ENCODE assay signal across 8 cellular contexts in genomic region chr1:45014403-45015028, GRCh38. TPM values are rescaled to one million over a fixed set of nuclear protein-coding genes. Genes with fewer than 3 reads are reported as not detected.
DNase-seq lines count a peak whose midpoint lies in the region; ATAC-seq and TF ChIP-seq lines count a peak whose summit lies in the region.

No MANE protein-coding gene starts in this region.

- peak; percentile 87 for DNase-seq in DMS 273 (lab: John Stamatoyannopoulos, UW; ENCODE audit: unreplicated experiment)
- peak; percentile 86 to 90 for DNase-seq in Kasumi-1 (lab: John Stamatoyannopoulos, UW)
- peak; percentile 80 to 93 (median 88) for DNase-seq in Peyer's patch
- peak; percentile 82 for DNase-seq in activated T-cell treated with anti-CD3 and anti-CD28 coated beads, Interleukin-2, amount 50 U/mL, for 72 hours
- DNase-seq in fibroblast of peridontal ligament (ENCODE audit: extremely low read depth), result peak; percentile 94
- peak; percentile 82 for DNase-seq in neuronal stem cell (ENCODE audit: low spot score)
- peak; percentile 81 for DNase-seq in stomach

- TF ChIP-seq POLR2A in Peyer's patch (IDR thresholded peaks at IDR 0.05) (no peak), stomach (IDR thresholded peaks at IDR 0.05) (no peak)

- no peaks in the 10 kb centered on the region for H3K27me3 Mint-ChIP-seq in activated T-cell treated with anti-CD3 and anti-CD28 coated beads, Interleukin-2, amount 50 U/mL, for 72 hours (ENCODE audit: low read depth)

- H3K36me3 Mint-ChIP-seq in activated T-cell treated with anti-CD3 and anti-CD28 coated beads, Interleukin-2, amount 50 U/mL, for 72 hours (ENCODE audit: insufficient read depth in 2 of 2), result no peaks in the 10 kb centered on the region

- TF ChIP-seq CTCF in Peyer's patch (IDR thresholded peaks at IDR 0.05), result peak; percentile 78 to 92 (median 90)
- TF ChIP-seq CTCF in stomach (IDR thresholded peaks at IDR 0.05), result peak in 6 of 7 experiments; percentile 37 to 89 (median 88)

- H3K36me3 ChIP-seq in Peyer's patch (peaks cover 0 to 9% (median 0%) of the 10 kb centered on the region in 3 donors), neuronal stem cell (replicated peaks in 1 of 2; ENCODE audit: control insufficient read depth in 2 of 2, insufficient read depth in 2 of 2, low read length in 2 of 2) (peaks cover 3 to 24% of the 10 kb centered on the region in 2 donors), stomach (peaks cover 4 to 26% (median 22%) of the 10 kb centered on the region in 4 donors)

- H3K4me1 Mint-ChIP-seq in activated T-cell treated with anti-CD3 and anti-CD28 coated beads, Interleukin-2, amount 50 U/mL, for 72 hours (ENCODE audit: low read depth), result peaks cover 42% of the 10 kb centered on the region

- H3K9me3 Mint-ChIP-seq in activated T-cell treated with anti-CD3 and anti-CD28 coated beads, Interleukin-2, amount 50 U/mL, for 72 hours, result no peaks in the 10 kb centered on the region

- peak in 1 of 2 donors; percentile 16 for ATAC-seq in activated T-cell treated with anti-CD3 and anti-CD28 coated beads, Interleukin-2, amount 50 U/mL, for 72 hours (replicated peaks in 1 of 2)
- ATAC-seq in GM18870 (IDR thresholded peaks at IDR 0.05; ENCODE audit: unreplicated experiment), result no peak

- H2AFZ ChIP-seq in neuronal stem cell (ENCODE audit: low read length), result no peak overlapping the region

- H2BK120ac ChIP-seq in neuronal stem cell (ENCODE audit: low read depth, low read length), result no peak overlapping the region

- H2BK12ac ChIP-seq in neuronal stem cell (ENCODE audit: low read length), result no peak overlapping the region

- H2BK5ac ChIP-seq in neuronal stem cell (ENCODE audit: low read length), result no peak overlapping the region

- H4K8ac ChIP-seq in neuronal stem cell (ENCODE audit: low read depth, low read length), result no peak overlapping the region

- H3K27ac ChIP-seq in Peyer's patch (no peak overlapping the region), neuronal stem cell (replicated peaks; ENCODE audit: low read length) (no peak overlapping the region), stomach (peak overlapping the region in 1 of 5 donors; percentile 2)

- peaks cover 5 to 35% (median 22%) of the 10 kb centered on the region in 4 donors for H3K4me1 ChIP-seq in Peyer's patch
- peaks cover 12 to 15% of the 10 kb centered on the region in 2 donors for H3K4me1 ChIP-seq in neuronal stem cell (ENCODE audit: control insufficient read depth in 2 of 2, insufficient read depth in 1 of 2, low read depth in 1 of 2, low read length in 2 of 2)
- peaks cover 25 to 49% (median 49%) of the 10 kb centered on the region in 4 donors for H3K4me1 ChIP-seq in stomach

- H3K27me3 ChIP-seq in Peyer's patch, result no peaks in the 10 kb centered on the region
- no peaks in the 10 kb centered on the region for H3K27me3 ChIP-seq in neuronal stem cell (ENCODE audit: control insufficient read depth in 3 of 3, insufficient read depth in 3 of 3, low read depth in 1 of 3, low read length in 3 of 3)
- no peaks in the 10 kb centered on the region for H3K27me3 ChIP-seq in stomach

- H3K9me3 ChIP-seq in Peyer's patch (no peaks in the 10 kb centered on the region), neuronal stem cell (replicated peaks in 1 of 2; ENCODE audit: control insufficient read depth in 2 of 2, insufficient read depth in 1 of 2, low read depth in 1 of 2, low read length in 2 of 2) (no peaks in the 10 kb centered on the region), stomach (no peaks in the 10 kb centered on the region)

- intact Hi-C loops in stomach (cut with DNase I; ENCODE audit: low total_unique reads), result loop anchor here (5.0 to 10.0 kb wide), 2 partner anchors 288 to 480 kb away; partner anchors contain the start of gene TESK2

- H3K79me1 ChIP-seq in neuronal stem cell (ENCODE audit: low read depth, low read length), result peaks cover 2% of the 10 kb centered on the region

- H4K91ac ChIP-seq in neuronal stem cell (ENCODE audit: low read depth, low read length, poor library complexity), result no peak overlapping the region

- H3K9ac ChIP-seq in neuronal stem cell (ENCODE audit: low read depth, low read length, poor library complexity), result peak overlapping the region; percentile 46

- TF ChIP-seq EP300 in stomach (IDR thresholded peaks at IDR 0.05), result no peak

- H3K27ac Mint-ChIP-seq in activated T-cell treated with anti-CD3 and anti-CD28 coated beads, Interleukin-2, amount 50 U/mL, for 72 hours, result peak overlapping the region; percentile 60

- peak overlapping the region; percentile 51 for H3K18ac ChIP-seq in neuronal stem cell (ENCODE audit: low read length)

- H2BK15ac ChIP-seq in neuronal stem cell (ENCODE audit: low read length), result no peak overlapping the region

- WGBS in neuronal stem cell (ENCODE audit: extremely low coverage in 2 of 2, insufficient read length in 2 of 2, insufficient replicate concordance in 1 of 2), 2 donors, result no CpG with 5 or more reads among the region's 6 CpGs
- 36 to 42% (median 38%) methylated on average over 6 of the region's 6 CpGs for WGBS in stomach, 5 donors

- peak overlapping the region; percentile 25 to 79 for H3K4me3 Mint-ChIP-seq in activated T-cell treated with anti-CD3 and anti-CD28 coated beads, Interleukin-2, amount 50 U/mL, for 72 hours

- H3K4ac ChIP-seq in neuronal stem cell (ENCODE audit: low read length), result no peak overlapping the region

- no peak overlapping the region for H3K4me2 ChIP-seq in neuronal stem cell (ENCODE audit: insufficient read depth, low read length, poor library complexity, severe bottlenecking)

- H2AK5ac ChIP-seq in neuronal stem cell (ENCODE audit: low read depth, low read length), result no peak overlapping the region

- peak overlapping the region; percentile 11 for H3K23ac ChIP-seq in neuronal stem cell (ENCODE audit: low read depth, low read length, poor library complexity)

- H3K4me3 ChIP-seq in Peyer's patch (no peak overlapping the region), neuronal stem cell (ENCODE audit: low read length in 2 of 2) (no peak overlapping the region), stomach (no peak overlapping the region)

- no peak overlapping the region for H3K14ac ChIP-seq in neuronal stem cell (ENCODE audit: low read length)

RNA-seq across cellular contexts. Expression of gene UROD, which starts 2.5 kb away (rescaled TPM):
- total RNA-seq in Peyer's patch (10 to 100 TPM; 43.4 to 56.6 (median 51.3) TPM), stomach (100 to 1,000 TPM in 1 of 5 donors, 10 to 100 TPM in 4; 13.4 to 132 (median 41.6) TPM)
- total RNA-seq in activated T-cell treated with anti-CD3 and anti-CD28 coated beads, Interleukin-2, amount 50 U/mL, for 72 hours, result 10 to 100 TPM; 65.6 to 75.6 TPM
- 53.9 TPM for polyA plus RNA-seq in neuronal stem cell (2013, experiment 1 of 2)
- polyA plus RNA-seq in neuronal stem cell (2013, experiment 2 of 2), result 50.6 TPM
- polyA plus RNA-seq in stomach, result 10 to 100 TPM; 67.0 to 78.4 (median 73.3) TPM

RNA-seq across cellular contexts. Expression of gene HECTD3, which starts 3.4 kb away (rescaled TPM):
- 100 to 1,000 TPM; 141 to 270 (median 202) TPM for total RNA-seq in Peyer's patch
- 10 to 100 TPM; 34.1 to 36.2 TPM for total RNA-seq in activated T-cell treated with anti-CD3 and anti-CD28 coated beads, Interleukin-2, amount 50 U/mL, for 72 hours
- 14.3 TPM for polyA plus RNA-seq in neuronal stem cell (2013, experiment 1 of 2)
- 14.3 TPM for polyA plus RNA-seq in neuronal stem cell (2013, experiment 2 of 2)
- 100 to 1,000 TPM in 1 of 5 donors, 10 to 100 TPM in 4; 15.6 to 104 (median 50.0) TPM for total RNA-seq in stomach
- polyA plus RNA-seq in stomach, result 10 to 100 TPM; 23.4 to 31.5 (median 26.1) TPM

RNA-seq across cellular contexts. Expression of gene EIF2B3, which starts 28.1 kb away (rescaled TPM):
- total RNA-seq in Peyer's patch (10 to 100 TPM; 10.3 to 23.9 (median 16.6) TPM), stomach (100 to 1,000 TPM in 1 of 5 donors, 10 to 100 TPM in 1, 1 to 10 TPM in 2, under 1 TPM in 1; 0.58 to 294 (median 7.4) TPM)
- 10 to 100 TPM; 22.5 to 28.5 TPM for total RNA-seq in activated T-cell treated with anti-CD3 and anti-CD28 coated beads, Interleukin-2, amount 50 U/mL, for 72 hours
- polyA plus RNA-seq in neuronal stem cell (2013, experiment 1 of 2), result 23.1 TPM
- 24.6 TPM for polyA plus RNA-seq in neuronal stem cell (2013, experiment 2 of 2)
- polyA plus RNA-seq in stomach, result 10 to 100 TPM; 13.4 to 13.9 (median 13.4) TPM
